1 cellular context compared by ENCODE assay signal in the genomic region with DNA sequence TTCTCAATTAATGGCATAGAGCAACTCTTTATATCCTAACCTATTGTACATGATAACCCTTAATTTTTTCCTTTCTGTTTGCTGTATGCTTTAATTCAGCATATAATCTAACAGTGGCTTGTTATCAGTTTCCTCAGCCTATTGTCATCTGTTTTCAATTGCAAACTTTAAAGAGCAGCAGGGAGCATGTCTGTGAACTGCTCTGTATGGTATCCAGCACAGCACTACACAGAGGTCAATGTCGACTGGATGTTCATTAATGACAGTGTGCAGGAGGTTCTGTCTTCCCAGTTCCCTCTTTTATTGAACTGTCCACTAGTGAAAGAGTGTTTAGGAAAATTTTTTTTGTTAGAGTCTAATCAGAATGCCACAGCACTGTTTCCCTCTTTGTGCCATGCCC.
TF ChIP-seq lines count a peak whose summit lies in the region.

No MANE protein-coding gene starts in this region.

TF ChIP-seq in HepG2, 621 proteins besides CTCF, POLR2A, EP300 and RAD21 (continued from another document):
- TF ChIP-seq, protein P1, sequence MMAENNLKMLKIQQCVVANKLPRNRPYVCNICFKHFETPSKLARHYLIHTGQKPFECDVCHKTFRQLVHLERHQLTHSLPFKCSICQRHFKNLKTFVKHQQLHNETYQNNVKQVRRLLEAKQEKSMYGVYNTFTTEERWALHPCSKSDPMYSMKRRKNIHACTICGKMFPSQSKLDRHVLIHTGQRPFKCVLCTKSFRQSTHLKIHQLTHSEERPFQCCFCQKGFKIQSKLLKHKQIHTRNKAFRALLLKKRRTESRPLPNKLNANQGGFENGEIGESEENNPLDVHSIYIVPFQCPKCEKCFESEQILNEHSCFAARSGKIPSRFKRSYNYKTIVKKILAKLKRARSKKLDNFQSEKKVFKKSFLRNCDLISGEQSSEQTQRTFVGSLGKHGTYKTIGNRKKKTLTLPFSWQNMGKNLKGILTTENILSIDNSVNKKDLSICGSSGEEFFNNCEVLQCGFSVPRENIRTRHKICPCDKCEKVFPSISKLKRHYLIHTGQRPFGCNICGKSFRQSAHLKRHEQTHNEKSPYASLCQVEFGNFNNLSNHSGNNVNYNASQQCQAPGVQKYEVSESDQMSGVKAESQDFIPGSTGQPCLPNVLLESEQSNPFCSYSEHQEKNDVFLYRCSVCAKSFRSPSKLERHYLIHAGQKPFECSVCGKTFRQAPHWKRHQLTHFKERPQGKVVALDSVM (CRISPR knock-in tag; IDR thresholded peaks at IDR 0.05) = no peak
- TF ChIP-seq FOSL2 (CRISPR knock-in tag; IDR thresholded peaks at IDR 0.05) = no peak
- no peak for TF ChIP-seq RBM39 (IDR thresholded peaks at IDR 0.05; ENCODE audit: low read depth, low read length, poor library complexity, severe bottlenecking)
- TF ChIP-seq ZNF574 (CRISPR knock-in tag; IDR thresholded peaks at IDR 0.05) = no peak
- no peak for TF ChIP-seq ZNF841 (CRISPR knock-in tag; IDR thresholded peaks at IDR 0.05; ENCODE audit: borderline replicate concordance)
- no peak for TF ChIP-seq WIZ (CRISPR knock-in tag; IDR thresholded peaks at IDR 0.05)
